Comparison of ENCODE assay signal across 16 cellular contexts in the genomic region with DNA sequence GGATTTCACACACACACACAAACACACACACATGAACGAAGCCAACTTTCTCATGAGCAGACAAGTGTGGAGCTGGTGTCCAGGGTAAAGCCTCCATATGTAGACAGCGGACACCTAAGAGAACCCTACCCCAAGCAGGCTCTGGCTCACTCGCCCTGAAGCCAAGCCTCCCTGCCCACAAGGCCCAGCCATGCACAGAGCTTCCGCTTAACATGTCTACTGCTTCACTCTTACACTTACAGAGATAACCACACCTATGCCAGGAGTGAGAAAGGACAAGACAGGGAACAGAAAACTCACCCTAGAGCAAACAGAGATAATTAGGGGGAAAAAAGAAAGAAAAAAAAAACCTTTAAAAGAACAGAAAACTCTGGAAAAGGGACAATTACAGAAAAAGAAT.
DNase-seq lines count a peak whose midpoint lies in the region; ATAC-seq, FAIRE-seq and TF ChIP-seq lines count a peak whose summit lies in the region.
"Had no signal": no experiment of that assay in that cellular context is flagged by ENCODE, and none has a peak within 500 bp of the region (broad histone marks: within the 10 kb centered on the region; RNA-seq: fewer than 3 reads in every experiment).

No MANE protein-coding gene starts in this region.

- H3K36me3 Mint-ChIP-seq in stimulated activated naive CD8-positive, alpha-beta T cell treated with anti-CD3 and anti-CD28 coated beads, Interleukin-15, Interleukin-2, amounts not matched to agents 100 ng/mL and 50 ng/mL, for 24 hours (ENCODE audit: low read depth): no peaks in the 10 kb centered on the region

- no peak overlapping the region for H3K4me3 ChIP-seq in effector memory CD4-positive, alpha-beta T cell (ENCODE audit: insufficient read depth, low read depth, low read length, poor library complexity, severe bottlenecking)
- H3K4me3 ChIP-seq in tibial nerve (no peak overlapping the region), small intestine (ENCODE audit: low read depth in 1 of 2, low read length in 2 of 2) (no peak overlapping the region)
- H3K4me3 ChIP-seq: heart left ventricle had no signal

- ATAC-seq in stimulated activated naive CD8-positive, alpha-beta T cell treated with anti-CD3 and anti-CD28 coated beads, Interleukin-15, Interleukin-2, amounts not matched to agents 100 U/mL and 50 U/mL, for 24 hours: no peak
- no peak for ATAC-seq in GM21576 (IDR thresholded peaks at IDR 0.05; ENCODE audit: unreplicated experiment)
- ATAC-seq: heart left ventricle had no signal

- no peak for TF ChIP-seq CTCF in VCaP (conservative IDR thresholded peaks at IDR 0.05)
- no peak for TF ChIP-seq CTCF in tibial nerve (IDR thresholded peaks at IDR 0.05)
- no peak for TF ChIP-seq CTCF in GM13976 (IDR thresholded peaks at IDR 0.05; ENCODE audit: borderline replicate concordance, control extremely low read depth, extremely low read depth, insufficient read depth, missing control alignments)

- H3K36me3 ChIP-seq in effector memory CD4-positive, alpha-beta T cell (ENCODE audit: control insufficient read depth, insufficient read depth, low read length): no peaks in the 10 kb centered on the region
- H3K36me3 ChIP-seq in tibial nerve: no peaks in the 10 kb centered on the region
- no peaks in the 10 kb centered on the region for H3K36me3 ChIP-seq in small intestine (ENCODE audit: control insufficient read depth in 2 of 2, insufficient read depth in 2 of 2, low read length in 2 of 2)

- H3K4me1 ChIP-seq in effector memory CD4-positive, alpha-beta T cell (ENCODE audit: control insufficient read depth, insufficient read depth, low read length, poor library complexity, severe bottlenecking): peaks cover 68% of the 10 kb centered on the region
- H3K4me1 ChIP-seq in tibial nerve (peaks cover 0 to 70% (median 43%) of the 10 kb centered on the region in 4 donors), small intestine (ENCODE audit: control insufficient read depth in 2 of 2, insufficient read depth in 1 of 2, low read depth in 1 of 2, low read length in 1 of 2) (peaks cover 2 to 31% of the 10 kb centered on the region in 2 donors)

- no peak for DNase-seq in stimulated activated naive CD8-positive, alpha-beta T cell treated with anti-CD3 and anti-CD28 coated beads, Interleukin-15, Interleukin-2, amounts not matched to agents 100 U/mL and 50 U/mL, for 24 hours
- DNase-seq in effector memory CD4-positive, alpha-beta T cell: no peak
- no peak for DNase-seq in tibial nerve (ENCODE audit: low spot score in 2 of 2)
- DNase-seq in GM13976 (ENCODE audit: low spot score): no peak
- no peak for DNase-seq in small intestine
- DNase-seq: DMS79 treated with DMSO at 0.1 percent for 48 hours; heart left ventricle; Karpas-422; kidney glomerular epithelial cell; NCI-H2081; SHP77; stimulated activated CD4-positive, alpha-beta T cell treated with anti-CD3 and anti-CD28 coated beads, Interleukin-2, amount 100 ng/mL, for 24 hours had no signal

- H3K27ac ChIP-seq in VCaP: peak overlapping the region; percentile 100
- H3K27ac ChIP-seq in effector memory CD4-positive, alpha-beta T cell (ENCODE audit: insufficient read depth, low read length, poor library complexity, severe bottlenecking): peak overlapping the region; percentile 52
- H3K27ac ChIP-seq in tibial nerve: peak overlapping the region in 3 of 4 donors; percentile 5 to 87 (median 79)
- no peak overlapping the region for H3K27ac ChIP-seq in small intestine (ENCODE audit: low read depth in 1 of 2, low read length in 1 of 2)

- no peaks in the 10 kb centered on the region for H3K27me3 Mint-ChIP-seq in stimulated activated naive CD8-positive, alpha-beta T cell treated with anti-CD3 and anti-CD28 coated beads, Interleukin-15, Interleukin-2, amounts not matched to agents 100 ng/mL and 50 ng/mL, for 24 hours

- no peaks in the 10 kb centered on the region for H3K9me3 Mint-ChIP-seq in stimulated activated naive CD8-positive, alpha-beta T cell treated with anti-CD3 and anti-CD28 coated beads, Interleukin-15, Interleukin-2, amounts not matched to agents 100 ng/mL and 50 ng/mL, for 24 hours

- TF ChIP-seq POLR2A in tibial nerve (IDR thresholded peaks at IDR 0.05): no peak

- H3K27me3 ChIP-seq in effector memory CD4-positive, alpha-beta T cell (replicated peaks; ENCODE audit: control insufficient read depth, insufficient read depth, low read length, poor library complexity, severe bottlenecking): no peaks in the 10 kb centered on the region
- H3K27me3 ChIP-seq in tibial nerve: no peaks in the 10 kb centered on the region
- no peaks in the 10 kb centered on the region for H3K27me3 ChIP-seq in small intestine (ENCODE audit: control insufficient read depth in 2 of 2, insufficient read depth in 2 of 2, low read length in 2 of 2)
- H3K27me3 ChIP-seq: heart left ventricle had no signal

- in situ Hi-C loops in GM13976 (cut with MboI; ENCODE audit: low sequenced_read_pairs, unreplicated experiment): no loop called here

- 84 to 96% methylated on average over 4 of the region's 4 CpGs for WGBS in tibial nerve, 2 donors
- 94 to 97% (median 94%) methylated on average over 4 of the region's 4 CpGs for WGBS in small intestine, 3 donors

- peak overlapping the region; percentile 97 for H3K27ac Mint-ChIP-seq in stimulated activated naive CD8-positive, alpha-beta T cell treated with anti-CD3 and anti-CD28 coated beads, Interleukin-15, Interleukin-2, amounts not matched to agents 100 ng/mL and 50 ng/mL, for 24 hours

- H3K4me1 Mint-ChIP-seq in stimulated activated naive CD8-positive, alpha-beta T cell treated with anti-CD3 and anti-CD28 coated beads, Interleukin-15, Interleukin-2, amounts not matched to agents 100 ng/mL and 50 ng/mL, for 24 hours (ENCODE audit: low read depth): peaks cover 96% of the 10 kb centered on the region

- H3K4me3 Mint-ChIP-seq in stimulated activated naive CD8-positive, alpha-beta T cell treated with anti-CD3 and anti-CD28 coated beads, Interleukin-15, Interleukin-2, amounts not matched to agents 100 ng/mL and 50 ng/mL, for 24 hours: peak overlapping the region; percentile 53

- TF ChIP-seq EP300 in tibial nerve (IDR thresholded peaks at IDR 0.05): no peak

- FAIRE-seq in small intestine (lab: Jason Lieb, UNC): no peak
- FAIRE-seq: bronchial epithelial cell had no signal

- no peaks in the 10 kb centered on the region for H3K9me3 ChIP-seq in effector memory CD4-positive, alpha-beta T cell (ENCODE audit: control insufficient read depth, low read length)
- H3K9me3 ChIP-seq in tibial nerve: no peaks in the 10 kb centered on the region
- H3K9me3 ChIP-seq in small intestine (ENCODE audit: control insufficient read depth, low read depth): no peaks in the 10 kb centered on the region
- H3K9me3 ChIP-seq: heart left ventricle had no signal

Comparison
In these comparisons a context has a peak if more than half of its experiments do, and no peak if none do; other contexts are left out.
1. H3K27ac ChIP-seq: peak in VCaP (single experiment), effector memory CD4-positive, alpha-beta T cell (single experiment) and tibial nerve (3 of 4); none in small intestine (0 of 2).